Comparison of ENCODE assay signal across 9 cellular contexts in the genomic region with DNA sequence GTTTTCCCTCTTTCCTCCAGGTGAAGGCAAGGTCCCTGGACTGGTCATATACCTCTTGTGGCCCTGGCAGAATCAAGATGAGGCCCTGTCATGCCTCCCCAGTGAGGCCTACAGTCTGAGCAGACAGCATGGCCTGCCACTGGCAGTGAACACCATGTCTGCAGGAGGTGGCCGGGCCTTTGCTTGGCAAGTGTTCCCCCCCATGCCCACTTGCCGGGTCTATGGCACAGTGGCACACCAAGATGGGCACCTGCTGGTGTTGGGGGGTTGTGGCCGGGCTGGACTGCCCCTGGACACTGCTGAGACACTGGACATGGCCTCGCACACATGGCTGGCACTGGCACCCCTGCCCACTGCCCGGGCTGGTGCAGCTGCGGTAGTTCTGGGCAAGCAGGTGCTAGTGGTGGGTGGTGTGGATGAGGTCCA. TPM values are rescaled to one million over a fixed set of nuclear protein-coding genes. Genes with fewer than 3 reads are reported as not detected.
DNase-seq lines count a peak whose midpoint lies in the region; ATAC-seq and TF ChIP-seq lines count a peak whose summit lies in the region.
"Had no signal": no experiment of that assay in that cellular context is flagged by ENCODE, and none has a peak within 500 bp of the region (broad histone marks: within the 10 kb centered on the region; RNA-seq: fewer than 3 reads in every experiment).

No MANE protein-coding gene starts in this region.

- TF ChIP-seq CTCF in natural killer cell (IDR thresholded peaks at IDR 0.05) (no peak), neural cell (IDR thresholded peaks at IDR 0.05; ENCODE audit: poor library complexity, severe bottlenecking) (no peak), vagina (IDR thresholded peaks at IDR 0.05) (no peak)

- H3F3A ChIP-seq in neural cell (ENCODE audit: insufficient read depth, low read length, poor library complexity, severe bottlenecking) = peaks cover 4% of the 10 kb centered on the region

- intact Hi-C loops in natural killer cell (cut with micrococcal nuclease) (no loop called here), vagina (cut with DNase I) (loop anchor here (5.0 to 10.0 kb wide), 3 partner anchors 102 to 275 kb away; partner anchors contain the start of genes C3orf62 and USP4)

- H3K27ac ChIP-seq in neural cell (ENCODE audit: low read length) = peak overlapping the region; percentile 86
- H3K27ac ChIP-seq in vagina = peak overlapping the region; percentile 90

- H3K4me1 Mint-ChIP-seq in natural killer cell = peaks cover 10 to 16% of the 10 kb centered on the region in 2 donors
- H3K4me1 Mint-ChIP-seq in natural killer cell treated with Interleukin-12 subunit alpha and Interleukin-12 subunit beta and Interleukin-15 and Interleukin-18, amount 100 ng/mL, for 72 hours (ENCODE audit: low read depth in 2 of 2) = peaks cover 5 to 11% of the 10 kb centered on the region in 2 donors
- peaks cover 5% of the 10 kb centered on the region for H3K4me1 Mint-ChIP-seq in activated T-helper 17 cell treated with anti-CD3 and anti-CD28 coated beads, Interleukin-2, amount 50 U/mL, for 72 hours

- H3K27me3 ChIP-seq in neural cell (ENCODE audit: insufficient read depth, low read depth, low read length) = no peaks in the 10 kb centered on the region
- H3K27me3 ChIP-seq in vagina = no peaks in the 10 kb centered on the region

- no peaks in the 10 kb centered on the region for H3K9me2 ChIP-seq in neural cell (ENCODE audit: insufficient read depth, low read length)

- peak overlapping the region; percentile 91 for H3K4me2 ChIP-seq in neural cell (ENCODE audit: low read length)

- TF ChIP-seq POLR2A in erythroblast (IDR thresholded peaks at IDR 0.05; ENCODE audit: low read length) = no peak
- TF ChIP-seq POLR2A in vagina (IDR thresholded peaks at IDR 0.05) = no peak

- H3K4me1 ChIP-seq in vagina = peaks cover 39% of the 10 kb centered on the region

- H3K4me3 ChIP-seq in neural cell (ENCODE audit: low read length) (peak overlapping the region; percentile 76), vagina (peak overlapping the region; percentile 64 to 96)

- H3K9me3 ChIP-seq in neural cell (ENCODE audit: low read length) (no peaks in the 10 kb centered on the region), vagina (no peaks in the 10 kb centered on the region)

- H3K79me2 ChIP-seq in neural cell (replicated peaks; ENCODE audit: insufficient read depth, low read length) = peaks cover 54% of the 10 kb centered on the region

- H3K9me3 Mint-ChIP-seq in natural killer cell = no peaks in the 10 kb centered on the region
- H3K9me3 Mint-ChIP-seq in natural killer cell treated with Interleukin-12 subunit alpha and Interleukin-12 subunit beta and Interleukin-15 and Interleukin-18, amount 100 ng/mL, for 72 hours = no peaks in the 10 kb centered on the region
- H3K9me3 Mint-ChIP-seq in activated T-helper 17 cell treated with anti-CD3 and anti-CD28 coated beads, Interleukin-2, amount 50 U/mL, for 72 hours = no peaks in the 10 kb centered on the region
- H3K9me3 Mint-ChIP-seq: activated naive CD8-positive, alpha-beta T cell treated with anti-CD3 and anti-CD28 coated beads, Interleukin-2, amount 10 ng/mL, durations not matched to agents 7 days and 5 days had no signal

- no peaks in the 10 kb centered on the region for H3K27me3 Mint-ChIP-seq in natural killer cell (ENCODE audit: low read depth in 2 of 2)
- no peaks in the 10 kb centered on the region for H3K27me3 Mint-ChIP-seq in natural killer cell treated with Interleukin-12 subunit alpha and Interleukin-12 subunit beta and Interleukin-15 and Interleukin-18, amount 100 ng/mL, for 72 hours
- no peaks in the 10 kb centered on the region for H3K27me3 Mint-ChIP-seq in activated T-helper 17 cell treated with anti-CD3 and anti-CD28 coated beads, Interleukin-2, amount 50 U/mL, for 72 hours

- no peak for ATAC-seq in natural killer cell
- no peak for ATAC-seq in natural killer cell treated with Interleukin-12 subunit alpha and Interleukin-12 subunit beta and Interleukin-15 and Interleukin-18, amount 100 ng/mL, for 72 hours
- no peak for ATAC-seq in GM21619 (IDR thresholded peaks at IDR 0.05; ENCODE audit: unreplicated experiment)
- no peak for ATAC-seq in activated T-helper 17 cell treated with anti-CD3 and anti-CD28 coated beads, Interleukin-2, amount 50 U/mL, for 72 hours (replicated peaks)

- H4K20me1 ChIP-seq in neural cell (ENCODE audit: insufficient read depth) = no peaks in the 10 kb centered on the region

- no peak overlapping the region for H3K27ac Mint-ChIP-seq in natural killer cell
- no peak overlapping the region for H3K27ac Mint-ChIP-seq in natural killer cell treated with Interleukin-12 subunit alpha and Interleukin-12 subunit beta and Interleukin-15 and Interleukin-18, amount 100 ng/mL, for 72 hours
- no peak overlapping the region for H3K27ac Mint-ChIP-seq in activated T-helper 17 cell treated with anti-CD3 and anti-CD28 coated beads, Interleukin-2, amount 50 U/mL, for 72 hours
- H3K27ac Mint-ChIP-seq: activated naive CD8-positive, alpha-beta T cell treated with anti-CD3 and anti-CD28 coated beads, Interleukin-2, amount 10 ng/mL, durations not matched to agents 7 days and 5 days had no signal

- H3K36me3 Mint-ChIP-seq in natural killer cell = no peaks in the 10 kb centered on the region
- no peaks in the 10 kb centered on the region for H3K36me3 Mint-ChIP-seq in natural killer cell treated with Interleukin-12 subunit alpha and Interleukin-12 subunit beta and Interleukin-15 and Interleukin-18, amount 100 ng/mL, for 72 hours
- H3K36me3 Mint-ChIP-seq in activated T-helper 17 cell treated with anti-CD3 and anti-CD28 coated beads, Interleukin-2, amount 50 U/mL, for 72 hours (ENCODE audit: low read depth) = no peaks in the 10 kb centered on the region
- H3K36me3 Mint-ChIP-seq: activated naive CD8-positive, alpha-beta T cell treated with anti-CD3 and anti-CD28 coated beads, Interleukin-2, amount 10 ng/mL, durations not matched to agents 7 days and 5 days had no signal

- peak overlapping the region; percentile 83 for H3K9ac ChIP-seq in neural cell (ENCODE audit: low read length)

- DNase-seq in natural killer cell (no peak), erythroblast (lab: John Stamatoyannopoulos, UW) (peak; percentile 31 to 52), vagina (ENCODE audit: extremely low spot score in 2 of 2) (no peak)
- DNase-seq in natural killer cell treated with Interleukin-12 subunit alpha and Interleukin-12 subunit beta and Interleukin-15 and Interleukin-18, amount 100 ng/mL, for 72 hours (ENCODE audit: low spot score) = no peak
- DNase-seq in activated CD4-positive, alpha-beta T cell treated with anti-CD3 and anti-CD28 coated beads for 48 hours = no peak
- DNase-seq: activated naive CD8-positive, alpha-beta T cell treated with anti-CD3 and anti-CD28 coated beads, Interleukin-2, amount 10 ng/mL, durations not matched to agents 7 days and 5 days had no signal

- no peaks in the 10 kb centered on the region for H3K36me3 ChIP-seq in neural cell (ENCODE audit: insufficient read depth, low read length)
- H3K36me3 ChIP-seq in vagina = peaks cover 0 to 12% of the 10 kb centered on the region in 2 donors

- no peak overlapping the region for H2AFZ ChIP-seq in neural cell (ENCODE audit: low read depth, low read length)

- H3K4me3 Mint-ChIP-seq in natural killer cell = peak overlapping the region; percentile 37
- no peak overlapping the region for H3K4me3 Mint-ChIP-seq in natural killer cell treated with Interleukin-12 subunit alpha and Interleukin-12 subunit beta and Interleukin-15 and Interleukin-18, amount 100 ng/mL, for 72 hours
- H3K4me3 Mint-ChIP-seq in activated T-helper 17 cell treated with anti-CD3 and anti-CD28 coated beads, Interleukin-2, amount 50 U/mL, for 72 hours = no peak overlapping the region

- TF ChIP-seq EP300 in neural cell (conservative IDR thresholded peaks at IDR 0.05; ENCODE audit: poor library complexity, severe bottlenecking) = no peak

- TF ChIP-seq RAD21 in neural cell (conservative IDR thresholded peaks at IDR 0.05) = no peak

TF ChIP-seq in neural cell, 6 proteins besides CTCF, POLR2A, EP300 and RAD21:
- TF ChIP-seq SMC3 (conservative IDR thresholded peaks at IDR 0.05; ENCODE audit: poor library complexity) (no peak), EZH2 (IDR thresholded peaks at IDR 0.05; ENCODE audit: borderline replicate concordance, insufficient read depth, low read length, poor library complexity, severe bottlenecking) (no peak), TAF1 (IDR thresholded peaks at IDR 0.05; ENCODE audit: low read depth) (no peak)

RNA-seq across cellular contexts. Expression of gene KLHDC8B, which starts 1.2 kb away (rescaled TPM):
- 1 to 10 TPM; 2.4 to 7.0 (median 3.5) TPM for total RNA-seq in natural killer cell
- 1 to 10 TPM; 1.3 to 3.1 TPM for total RNA-seq in natural killer cell treated with Interleukin-12 subunit alpha and Interleukin-12 subunit beta and Interleukin-15 and Interleukin-18, amount 100 ng/mL, for 72 hours
- polyA plus RNA-seq in neural cell = 64.2 and 65.1 TPM in 2 replicates
- polyA minus RNA-seq in neural cell = 49.9 and 54.8 TPM in 2 replicates
- total RNA-seq in vagina = 43.7 TPM
- total RNA-seq in activated T-helper 17 cell treated with anti-CD3 and anti-CD28 coated beads, Interleukin-2, amount 50 U/mL, for 72 hours = 1 to 10 TPM; 1.0 to 3.7 TPM

RNA-seq across cellular contexts. Expression of gene CCDC71, which starts 6.5 kb away (rescaled TPM):
- total RNA-seq in natural killer cell (10 to 100 TPM; 13.8 to 20.6 (median 15.6) TPM), vagina (30.4 TPM)
- total RNA-seq in natural killer cell treated with Interleukin-12 subunit alpha and Interleukin-12 subunit beta and Interleukin-15 and Interleukin-18, amount 100 ng/mL, for 72 hours = 10 to 100 TPM; 21.0 to 24.7 TPM
- polyA plus RNA-seq in neural cell = 14.8 and 25.7 TPM in 2 replicates
- 37.2 and 38.5 TPM in 2 replicates for polyA minus RNA-seq in neural cell
- 10 to 100 TPM; 15.6 to 17.0 TPM for total RNA-seq in activated T-helper 17 cell treated with anti-CD3 and anti-CD28 coated beads, Interleukin-2, amount 50 U/mL, for 72 hours

RNA-seq across cellular contexts. Expression of gene LAMB2, which starts 39.8 kb away (rescaled TPM):
- total RNA-seq in natural killer cell (1 to 10 TPM in 2 of 3 donors, under 1 TPM in 1; 0.75 to 1.7 (median 1.2) TPM), vagina (526 TPM)
- total RNA-seq in natural killer cell treated with Interleukin-12 subunit alpha and Interleukin-12 subunit beta and Interleukin-15 and Interleukin-18, amount 100 ng/mL, for 72 hours = not detected
- polyA plus RNA-seq in neural cell = 2.0 and 15.9 TPM in 2 replicates
- polyA minus RNA-seq in neural cell = 1.5 and 4.1 TPM in 2 replicates
- under 1 TPM in 1 of 2 donors, not detected in 1; 0.79 TPM for total RNA-seq in activated T-helper 17 cell treated with anti-CD3 and anti-CD28 coated beads, Interleukin-2, amount 50 U/mL, for 72 hours

RNA-seq across cellular contexts. Expression of gene USP19, which starts 52.0 kb away (rescaled TPM):
- total RNA-seq in natural killer cell (10 to 100 TPM; 68.6 to 71.5 (median 68.6) TPM), vagina (59.9 TPM)
- 10 to 100 TPM; 54.4 to 65.0 TPM for total RNA-seq in natural killer cell treated with Interleukin-12 subunit alpha and Interleukin-12 subunit beta and Interleukin-15 and Interleukin-18, amount 100 ng/mL, for 72 hours
- 58.5 and 62.0 TPM in 2 replicates for polyA plus RNA-seq in neural cell
- 64.7 and 67.2 TPM in 2 replicates for polyA minus RNA-seq in neural cell
- total RNA-seq in activated T-helper 17 cell treated with anti-CD3 and anti-CD28 coated beads, Interleukin-2, amount 50 U/mL, for 72 hours = 10 to 100 TPM; 33.4 to 36.0 TPM

Comparison
In these comparisons a context has a peak if more than half of its experiments do, and no peak if none do; other contexts are left out.
1. DNase-seq: peak in erythroblast (2 of 2); none in natural killer cell (single experiment), natural killer cell treated with Interleukin-12 subunit alpha and Interleukin-12 subunit beta and Interleukin-15 and Interleukin-18, amount 100 ng/mL, for 72 hours (single experiment), vagina (0 of 2) and activated CD4-positive, alpha-beta T cell treated with anti-CD3 and anti-CD28 coated beads for 48 hours (single experiment).
2. RNA of gene LAMB2, which starts 39.8 kb away (total RNA-seq): 526 TPM in vagina (single experiment); 0.75 to 1.7 TPM in natural killer cell, 0.79 TPM in activated T-helper 17 cell treated with anti-CD3 and anti-CD28 coated beads, Interleukin-2, amount 50 U/mL, for 72 hours and not detected in natural killer cell treated with Interleukin-12 subunit alpha and Interleukin-12 subunit beta and Interleukin-15 and Interleukin-18, amount 100 ng/mL, for 72 hours; every median in the first group is over 100 times any median in the second.